ENCODE assay signal across 20 cellular contexts in genomic region chr16:73142069-73142880, GRCh38.
"Had no signal": no experiment of that assay in that cellular context is flagged by ENCODE, and none has a peak within 500 bp of the region (broad histone marks: within the 10 kb centered on the region; RNA-seq: fewer than 3 reads in every experiment).

No MANE protein-coding gene starts in this region.

- H3K27me3 Mint-ChIP-seq: activated CD4-positive, alpha-beta T cell treated with anti-CD3 and anti-CD28 coated beads, Interleukin-2, amount 10 ng/mL, durations not matched to agents 7 days and 5 days; central memory CD8-positive, alpha-beta T cell; T-cell had no signal

- H3K4me3 Mint-ChIP-seq: activated CD4-positive, alpha-beta T cell treated with anti-CD3 and anti-CD28 coated beads, Interleukin-2, amount 10 ng/mL, durations not matched to agents 7 days and 5 days; activated CD8-positive, alpha-beta T cell treated with anti-CD3 and anti-CD28 coated beads, Interleukin-2, amount 10 ng/mL, durations not matched to agents 7 days and 5 days; central memory CD8-positive, alpha-beta T cell; endodermal cell; mesothelial cell of epicardium; natural killer cell; T-cell; T-helper 2 cell treated with Interferon-gamma antibody and Interleukin-4, amounts not matched to agents 5 μg/mL and 100 μg/mL, for 36 hours had no signal

- H3K4me3 ChIP-seq: prostate gland had no signal

- ATAC-seq: activated CD4-positive, CD25-positive, alpha-beta regulatory T cell treated with anti-CD3 and anti-CD28 coated beads, Interleukin-2, amount 50 U/mL, for 24 hours; activated CD8-positive, alpha-beta T cell treated with anti-CD3 and anti-CD28 coated beads, Interleukin-2, amount 10 ng/mL, durations not matched to agents 7 days and 5 days; activated naive CD4-positive, alpha-beta T cell treated with anti-CD3 and anti-CD28 coated beads, Interleukin-2, amount 50 U/mL, for 72 hours; natural killer cell; stimulated activated naive CD8-positive, alpha-beta T cell treated with anti-CD3 and anti-CD28 coated beads, Interleukin-15, Interleukin-2, amounts not matched to agents 100 U/mL and 50 U/mL, for 24 hours; T-cell had no signal

- H3K27me3 ChIP-seq: vagina had no signal

- H3K4me1 Mint-ChIP-seq: activated CD4-positive, alpha-beta T cell treated with anti-CD3 and anti-CD28 coated beads, Interleukin-2, amount 10 ng/mL, durations not matched to agents 7 days and 5 days; central memory CD8-positive, alpha-beta T cell; T-cell had no signal

- H3K36me3 ChIP-seq: breast epithelium, prostate gland, vagina had no signal

- H3K36me3 Mint-ChIP-seq: activated naive CD4-positive, alpha-beta T cell treated with anti-CD3 and anti-CD28 coated beads, Interleukin-2, amount 50 U/mL, for 72 hours; mesothelial cell of epicardium; natural killer cell; T-cell had no signal

- H3K9me3 ChIP-seq: breast epithelium, prostate gland, vagina had no signal

- H3K9me3 Mint-ChIP-seq: activated CD4-positive, alpha-beta T cell treated with anti-CD3 and anti-CD28 coated beads, Interleukin-2, amount 10 ng/mL, durations not matched to agents 7 days and 5 days; endodermal cell; mesothelial cell of epicardium; natural killer cell; T-helper 2 cell treated with Interferon-gamma antibody and Interleukin-4, amounts not matched to agents 5 μg/mL and 100 μg/mL, for 36 hours had no signal

- H3K27ac Mint-ChIP-seq: activated CD4-positive, alpha-beta T cell treated with anti-CD3 and anti-CD28 coated beads, Interleukin-2, amount 10 ng/mL, durations not matched to agents 7 days and 5 days; activated CD8-positive, alpha-beta T cell treated with anti-CD3 and anti-CD28 coated beads, Interleukin-2, amount 10 ng/mL, durations not matched to agents 7 days and 5 days; activated naive CD4-positive, alpha-beta T cell treated with anti-CD3 and anti-CD28 coated beads, Interleukin-2, amount 50 U/mL, for 72 hours; endodermal cell; mesothelial cell of epicardium; natural killer cell; T-cell; T-helper 2 cell treated with Interferon-gamma antibody and Interleukin-4, amounts not matched to agents 5 μg/mL and 100 μg/mL, for 36 hours had no signal

- H3K4me1 ChIP-seq: breast epithelium, prostate gland had no signal

- DNase-seq: activated CD4-positive, alpha-beta T cell treated with anti-CD3 and anti-CD28 coated beads, Interleukin-2, amount 10 ng/mL, durations not matched to agents 7 days and 5 days; activated CD8-positive, alpha-beta T cell treated with anti-CD3 and anti-CD28 coated beads, Interleukin-2, amount 10 ng/mL, durations not matched to agents 7 days and 5 days; activated gamma-delta T cell treated with Interleukin-2 at 50 U/mL for 16 hours; activated T-cell treated with anti-CD3 and anti-CD28 coated beads, Interleukin-2, amount 50 U/mL, for 1 hour; endodermal cell; natural killer cell; stimulated activated CD4-positive, alpha-beta T cell treated with anti-CD3 and anti-CD28 coated beads, Interleukin-4, amount 100 ng/mL, for 24 hours; stimulated activated naive CD8-positive, alpha-beta T cell treated with anti-CD3 and anti-CD28 coated beads, Interleukin-15, Interleukin-2, amounts not matched to agents 100 U/mL and 50 U/mL, for 24 hours; T-cell; trophoblast cell had no signal

- H3K27ac ChIP-seq: breast epithelium, epithelial cell of prostate, prostate gland, vagina, VCaP had no signal
